Comparison of ENCODE assay signal across 1 cellular context in genomic region chr20:59032023-59032712, GRCh38.
TF ChIP-seq lines count a peak whose summit lies in the region.

Gene ATP5F1E, minus strand, starts transcription at chr20:59032335. Its CDS starts 84 bp downstream, at chr20:59032251.

TF ChIP-seq in WTC11, 78 proteins besides CTCF, POLR2A, EP300 and RAD21 (continued from another document):
- peak; percentile 33; the same call in 1 of the 2 replicates for TF ChIP-seq ATF1 (CRISPR knock-in tag; IDR thresholded peaks at IDR 0.05)
- peak; percentile 94 for TF ChIP-seq MAX (CRISPR knock-in tag; IDR thresholded peaks at IDR 0.05)
- peak; percentile 76 for TF ChIP-seq FOXK1 (CRISPR knock-in tag; IDR thresholded peaks at IDR 0.05)
- 0 out of 2 replicates have a peak, but pooled peaks have one; percentile 47 for TF ChIP-seq IRF1 (CRISPR knock-in tag; IDR thresholded peaks at IDR 0.05)
- TF ChIP-seq FOXP4 (CRISPR knock-in tag; IDR thresholded peaks at IDR 0.05) = peak; percentile 29; the same call in 1 of the 2 replicates
- TF ChIP-seq SP1 (CRISPR knock-in tag; conservative IDR thresholded peaks at IDR 0.05) = peak; percentile 97
- TF ChIP-seq ZBTB43 (CRISPR knock-in tag; IDR thresholded peaks at IDR 0.05) = no peak
- peak; percentile 56; the same call in 1 of the 2 replicates for TF ChIP-seq CREM (CRISPR knock-in tag; IDR thresholded peaks at IDR 0.05)
- peak; percentile 39; the same call in 1 of the 2 replicates for TF ChIP-seq AFF4 (CRISPR knock-in tag; IDR thresholded peaks at IDR 0.05; ENCODE audit: borderline replicate concordance)
- no peak for TF ChIP-seq TP53 (CRISPR knock-in tag; IDR thresholded peaks at IDR 0.05)
- TF ChIP-seq EMX1 (CRISPR knock-in tag; IDR thresholded peaks at IDR 0.05) = peak; percentile 62; the same call in 1 of the 2 replicates
- no peak; the same call in 1 of the 2 replicates for TF ChIP-seq AR (CRISPR knock-in tag; IDR thresholded peaks at IDR 0.05)
- TF ChIP-seq JAZF1 (CRISPR knock-in tag; IDR thresholded peaks at IDR 0.05) = no peak
- TF ChIP-seq ZNF532 (CRISPR knock-in tag; IDR thresholded peaks at IDR 0.05; ENCODE audit: borderline replicate concordance) = no peak
- TF ChIP-seq E2F5 (CRISPR knock-in tag; IDR thresholded peaks at IDR 0.05) = peak; percentile 60; the same call in 1 of the 2 replicates
- TF ChIP-seq KAT7 (CRISPR knock-in tag; IDR thresholded peaks at IDR 0.05; ENCODE audit: borderline replicate concordance) = peak; percentile 85; the same call in 1 of the 2 replicates
- TF ChIP-seq TCF7 (CRISPR knock-in tag; IDR thresholded peaks at IDR 0.05; ENCODE audit: low read depth) = peak; percentile 66; the same call in 1 of the 2 replicates
- TF ChIP-seq USF1 (CRISPR knock-in tag; IDR thresholded peaks at IDR 0.05) = peak; percentile 62; the same call in 1 of the 2 replicates
- peak; percentile 10; the same call in 1 of the 2 replicates for TF ChIP-seq ATF6 (CRISPR knock-in tag; IDR thresholded peaks at IDR 0.05)
